Comparison of ENCODE assay signal across 7 cellular contexts in genomic region chr19:5623397-5624153, GRCh38. TPM values are rescaled to one million over a fixed set of nuclear protein-coding genes. Genes with fewer than 3 reads are reported as not detected.
DNase-seq lines count a peak whose midpoint lies in the region; ATAC-seq and TF ChIP-seq lines count a peak whose summit lies in the region.
"Had no signal": no experiment of that assay in that cellular context is flagged by ENCODE, and none has a peak within 500 bp of the region (broad histone marks: within the 10 kb centered on the region; RNA-seq: fewer than 3 reads in every experiment).

No MANE protein-coding gene starts in this region.

- ATAC-seq in HG02981 (IDR thresholded peaks at IDR 0.05; ENCODE audit: unreplicated experiment) (peak; percentile 5), right lobe of liver (peak in 2 of 4 donors; percentile 5 to 8)
- peak; percentile 1 for ATAC-seq in activated T-helper 17 cell treated with anti-CD3 and anti-CD28 coated beads, Interleukin-2, amount 50 U/mL, for 72 hours (replicated peaks)

- peak overlapping the region; percentile 95 to 100 (median 96) for H3K4me3 ChIP-seq in right lobe of liver

- no peaks in the 10 kb centered on the region for H3K27me3 Mint-ChIP-seq in activated T-helper 17 cell treated with anti-CD3 and anti-CD28 coated beads, Interleukin-2, amount 50 U/mL, for 72 hours

- H3K4me1 ChIP-seq in right lobe of liver: peaks cover 0 to 62% (median 20%) of the 10 kb centered on the region in 4 donors

- peaks cover 98% of the 10 kb centered on the region for H3K36me3 Mint-ChIP-seq in activated T-helper 17 cell treated with anti-CD3 and anti-CD28 coated beads, Interleukin-2, amount 50 U/mL, for 72 hours (ENCODE audit: low read depth)

- TF ChIP-seq CTCF in right lobe of liver (IDR thresholded peaks at IDR 0.05): no peak

- peak overlapping the region; percentile 100 for H3K27ac Mint-ChIP-seq in activated T-helper 17 cell treated with anti-CD3 and anti-CD28 coated beads, Interleukin-2, amount 50 U/mL, for 72 hours

- peak in 1 of 3 donors; percentile 51 for DNase-seq in right lobe of liver
- DNase-seq in D341Med (ENCODE audit: low spot score): no peak
- DNase-seq in occipital lobe (lab: John Stamatoyannopoulos, UW): no peak
- DNase-seq in G401 (ENCODE audit: low spot score): no peak

- H3K4me3 Mint-ChIP-seq in activated T-helper 17 cell treated with anti-CD3 and anti-CD28 coated beads, Interleukin-2, amount 50 U/mL, for 72 hours: peak overlapping the region; percentile 99

- H3K9me3 Mint-ChIP-seq in activated T-helper 17 cell treated with anti-CD3 and anti-CD28 coated beads, Interleukin-2, amount 50 U/mL, for 72 hours: no peaks in the 10 kb centered on the region

- H3K27me3 ChIP-seq in right lobe of liver: no peaks in the 10 kb centered on the region

- no peaks in the 10 kb centered on the region for H3K9me3 ChIP-seq in right lobe of liver

- no peak for TF ChIP-seq POLR2A in right lobe of liver (IDR thresholded peaks at IDR 0.05)

- in situ Hi-C loops in G401 (cut with HindIII; ENCODE audit: low sequenced_read_pairs): no loop called here

- peak overlapping the region; percentile 90 to 96 (median 95) for H3K27ac ChIP-seq in right lobe of liver

- WGBS in right lobe of liver (ENCODE audit: insufficient coverage, low coverage, low lambda C conversion rate, missing lambda C conversion rate): under 1% methylated on average over 29 of the region's 55 CpGs

- H3K36me3 ChIP-seq in right lobe of liver: peaks cover 0 to 44% (median 17%) of the 10 kb centered on the region in 4 donors

- intact Hi-C loops in right lobe of liver (cut with DNase I): no loop called here

- peaks cover 53% of the 10 kb centered on the region for H3K4me1 Mint-ChIP-seq in activated T-helper 17 cell treated with anti-CD3 and anti-CD28 coated beads, Interleukin-2, amount 50 U/mL, for 72 hours

RNA-seq across cellular contexts. Expression of gene SAFB, which starts 0.7 kb away (rescaled TPM):
- 100 to 1,000 TPM; 119 to 124 TPM for total RNA-seq in activated T-helper 17 cell treated with anti-CD3 and anti-CD28 coated beads, Interleukin-2, amount 50 U/mL, for 72 hours
- total RNA-seq in right lobe of liver (10 to 100 TPM; 31.2 to 45.7 (median 32.8) TPM), occipital lobe (76.6 TPM)
- total RNA-seq in G401 (2014; rRNA removed; shearing (Covaris generic)): 43.8 and 65.7 TPM in 2 replicates

RNA-seq across cellular contexts. Expression of gene SAFB2, which starts 1.0 kb away (rescaled TPM):
- total RNA-seq in activated T-helper 17 cell treated with anti-CD3 and anti-CD28 coated beads, Interleukin-2, amount 50 U/mL, for 72 hours: 100 to 1,000 TPM; 126 to 159 TPM
- 10 to 100 TPM; 16.9 to 48.9 (median 41.7) TPM for total RNA-seq in right lobe of liver
- total RNA-seq in occipital lobe: 44.3 TPM
- 6.0 and 13.7 TPM in 2 replicates for total RNA-seq in G401 (2014; rRNA removed; shearing (Covaris generic))

RNA-seq across cellular contexts. Expression of gene TINCR, which starts 55.8 kb away (rescaled TPM):
- total RNA-seq in activated T-helper 17 cell treated with anti-CD3 and anti-CD28 coated beads, Interleukin-2, amount 50 U/mL, for 72 hours: 1 to 10 TPM in 1 of 2 donors, under 1 TPM in 1; 0.48 to 2.4 TPM
- total RNA-seq in right lobe of liver (under 1 TPM in 1 of 6 experiments, not detected in 5; 0.44 TPM), occipital lobe (0.31 TPM)
- total RNA-seq in G401 (2014; rRNA removed; shearing (Covaris generic)): not detected in 2 replicates
- total RNA-seq: glomerular endothelial cell had no signal

RNA-seq across cellular contexts. Expression of gene MICOS13, which starts 56.7 kb away (rescaled TPM):
- total RNA-seq in activated T-helper 17 cell treated with anti-CD3 and anti-CD28 coated beads, Interleukin-2, amount 50 U/mL, for 72 hours: 10 to 100 TPM; 29.5 to 38.7 TPM
- total RNA-seq in right lobe of liver (10 to 100 TPM; 24.2 to 54.3 (median 33.7) TPM), occipital lobe (16.2 TPM)
- total RNA-seq in G401 (2014; rRNA removed; shearing (Covaris generic)): 36.5 and 74.5 TPM in 2 replicates

RNA-seq across cellular contexts. Expression of gene HSD11B1L, which starts 57.3 kb away (rescaled TPM):
- total RNA-seq in activated T-helper 17 cell treated with anti-CD3 and anti-CD28 coated beads, Interleukin-2, amount 50 U/mL, for 72 hours: 1 to 10 TPM; 2.3 to 5.3 TPM
- total RNA-seq in right lobe of liver (10 to 100 TPM in 1 of 6 experiments, 1 to 10 TPM in 5; 1.6 to 10.3 (median 4.0) TPM), occipital lobe (16.7 TPM)
- 15.1 and 18.8 TPM in 2 replicates for total RNA-seq in G401 (2014; rRNA removed; shearing (Covaris generic))
